Comparison of ENCODE assay signal across 17 cellular contexts in genomic region chr17:68518063-68518815, GRCh38. TPM values are rescaled to one million over a fixed set of nuclear protein-coding genes. Genes with fewer than 3 reads are reported as not detected.
DNase-seq lines count a peak whose midpoint lies in the region; ATAC-seq and TF ChIP-seq lines count a peak whose summit lies in the region.
"Had no signal": no experiment of that assay in that cellular context is flagged by ENCODE, and none has a peak within 500 bp of the region (broad histone marks: within the 10 kb centered on the region; RNA-seq: fewer than 3 reads in every experiment).

No MANE protein-coding gene starts in this region.

- DNase-seq in natural killer cell (no peak), activated B cell treated with CpG ODN at 0.5 μM for 24 hours (no peak), left colon (no peak), smooth muscle cell (lab: John Stamatoyannopoulos, UW; ENCODE audit: unreplicated experiment) (no peak), WERI-Rb-1 (no peak), NCI-H1694 treated with DMSO at 0.1 percent for 48 hours (lab: John Stamatoyannopoulos, UW) (no peak)
- no peak for DNase-seq in natural killer cell treated with Interleukin-12 subunit alpha and Interleukin-12 subunit beta and Interleukin-15 and Interleukin-18, amount 100 ng/mL, for 72 hours (ENCODE audit: low spot score)
- DNase-seq: DMS79, KBM-7, NCI-H1048, NCI-H146, NCI-H2107, NCI-H226, NCI-H526 treated with DMSO at 0.1 percent for 48 hours, OCI-M1 had no signal

- H3K27ac Mint-ChIP-seq in natural killer cell (peak overlapping the region; percentile 73 to 98), activated B cell treated with CpG ODN at 0.5 μM for 24 hours (peak overlapping the region; percentile 19)
- H3K27ac Mint-ChIP-seq in natural killer cell treated with Interleukin-12 subunit alpha and Interleukin-12 subunit beta and Interleukin-15 and Interleukin-18, amount 100 ng/mL, for 72 hours, result no peak overlapping the region
- H3K27ac Mint-ChIP-seq: B cell had no signal

- WGBS in smooth muscle cell (ENCODE audit: low lambda C conversion rate), result 96% methylated on average over 9 of the region's 9 CpGs

- H3K9me3 Mint-ChIP-seq in natural killer cell (no peaks in the 10 kb centered on the region), activated B cell treated with CpG ODN at 0.5 μM for 24 hours (no peaks in the 10 kb centered on the region)
- no peaks in the 10 kb centered on the region for H3K9me3 Mint-ChIP-seq in natural killer cell treated with Interleukin-12 subunit alpha and Interleukin-12 subunit beta and Interleukin-15 and Interleukin-18, amount 100 ng/mL, for 72 hours
- H3K9me3 Mint-ChIP-seq: CD4-positive, alpha-beta T cell had no signal

- no peaks in the 10 kb centered on the region for H3K9me3 ChIP-seq in smooth muscle cell (replicated peaks; ENCODE audit: low read depth)
- H3K9me3 ChIP-seq in WERI-Rb-1 (ENCODE audit: severe bottlenecking), result no peaks in the 10 kb centered on the region

- H3K79me2 ChIP-seq in smooth muscle cell (ENCODE audit: low read depth), result peaks cover 100% of the 10 kb centered on the region

- H3K27me3 ChIP-seq in smooth muscle cell (ENCODE audit: low read depth) (no peaks in the 10 kb centered on the region), WERI-Rb-1 (ENCODE audit: insufficient read depth, low read depth, severe bottlenecking) (no peaks in the 10 kb centered on the region)

- H3K4me3 Mint-ChIP-seq in natural killer cell (no peak overlapping the region), activated B cell treated with CpG ODN at 0.5 μM for 24 hours (no peak overlapping the region)
- H3K4me3 Mint-ChIP-seq in natural killer cell treated with Interleukin-12 subunit alpha and Interleukin-12 subunit beta and Interleukin-15 and Interleukin-18, amount 100 ng/mL, for 72 hours, result no peak overlapping the region
- H3K4me3 Mint-ChIP-seq: B cell; CD4-positive, alpha-beta T cell had no signal

- H4K20me1 ChIP-seq in smooth muscle cell (ENCODE audit: low read depth), result peaks cover 100% of the 10 kb centered on the region

- H3K4me3 ChIP-seq in smooth muscle cell, result no peak overlapping the region
- no peak overlapping the region for H3K4me3 ChIP-seq in WERI-Rb-1 (ENCODE audit: low read depth, low read length)

- H3K36me3 Mint-ChIP-seq in natural killer cell, result peaks cover 25% of the 10 kb centered on the region
- H3K36me3 Mint-ChIP-seq in natural killer cell treated with Interleukin-12 subunit alpha and Interleukin-12 subunit beta and Interleukin-15 and Interleukin-18, amount 100 ng/mL, for 72 hours, result peaks cover 37% of the 10 kb centered on the region
- H3K36me3 Mint-ChIP-seq in activated B cell treated with CpG ODN at 0.5 μM for 24 hours (ENCODE audit: low read depth), result peaks cover 71% of the 10 kb centered on the region

- peaks cover 3% of the 10 kb centered on the region for H3F3A ChIP-seq in smooth muscle cell (ENCODE audit: low read depth)

- H3K4me2 ChIP-seq in smooth muscle cell, result no peak overlapping the region

- H3K9ac ChIP-seq in smooth muscle cell (ENCODE audit: low read depth), result no peak overlapping the region

- no peak overlapping the region for H2AFZ ChIP-seq in smooth muscle cell (ENCODE audit: low read depth)

- H3K4me1 Mint-ChIP-seq in natural killer cell (peaks cover 64 to 68% of the 10 kb centered on the region in 2 donors), activated B cell treated with CpG ODN at 0.5 μM for 24 hours (peaks cover 38% of the 10 kb centered on the region)
- H3K4me1 Mint-ChIP-seq in natural killer cell treated with Interleukin-12 subunit alpha and Interleukin-12 subunit beta and Interleukin-15 and Interleukin-18, amount 100 ng/mL, for 72 hours (ENCODE audit: low read depth in 2 of 2), result peaks cover 56 to 59% of the 10 kb centered on the region in 2 donors

- H3K4me1 ChIP-seq in smooth muscle cell (ENCODE audit: low read depth), result peaks cover 12% of the 10 kb centered on the region

- intact Hi-C loops in natural killer cell (cut with micrococcal nuclease) (no loop called here), activated B cell treated with CpG ODN at 0.5 μM for 24 hours (cut with micrococcal nuclease) (loop anchor here (10.0 kb wide), 1 partner anchor 1273 kb away; the partner anchor contains the start of gene HELZ), left colon (cut with DNase I, micrococcal nuclease) (no loop called here)

- TF ChIP-seq CTCF in natural killer cell (IDR thresholded peaks at IDR 0.05), result no peak
- TF ChIP-seq CTCF in activated B cell treated with CpG ODN at 0.5 μM for 24 hours (IDR thresholded peaks at IDR 0.05), result no peak
- TF ChIP-seq CTCF in smooth muscle cell (IDR thresholded peaks at IDR 0.05; ENCODE audit: borderline replicate concordance, insufficient read depth, poor library complexity, severe bottlenecking), result no peak
- no peak for TF ChIP-seq CTCF in WERI-Rb-1 (IDR thresholded peaks at IDR 0.05; ENCODE audit: low read depth, low read length)

- H3K27ac ChIP-seq in smooth muscle cell (ENCODE audit: low read depth) (no peak overlapping the region), WERI-Rb-1 (no peak overlapping the region)

- H3K36me3 ChIP-seq in smooth muscle cell (ENCODE audit: low read depth) (peaks cover 10% of the 10 kb centered on the region), WERI-Rb-1 (peaks cover 75% of the 10 kb centered on the region)

- ATAC-seq in natural killer cell (peak in 1 of 3 donors; percentile 29), activated B cell treated with CpG ODN at 0.5 μM for 24 hours (ENCODE audit: low read depth) (no peak), left colon (peak; percentile 13)
- no peak for ATAC-seq in natural killer cell treated with Interleukin-12 subunit alpha and Interleukin-12 subunit beta and Interleukin-15 and Interleukin-18, amount 100 ng/mL, for 72 hours

- POLR2A ChIA-PET in activated B cell treated with CpG ODN at 0.5 μM for 24 hours (lab: Charles Lee), result interaction anchor here (0.5 to 1.9 kb wide), 2 partner anchors 20 to 810 kb away, joined by 3 to 5 read pairs; no protein-coding TSS in a partner anchor

- H3K27me3 Mint-ChIP-seq in natural killer cell (ENCODE audit: low read depth in 2 of 2), result no peaks in the 10 kb centered on the region
- H3K27me3 Mint-ChIP-seq in natural killer cell treated with Interleukin-12 subunit alpha and Interleukin-12 subunit beta and Interleukin-15 and Interleukin-18, amount 100 ng/mL, for 72 hours, result no peaks in the 10 kb centered on the region
- no peaks in the 10 kb centered on the region for H3K27me3 Mint-ChIP-seq in activated B cell treated with CpG ODN at 0.5 μM for 24 hours
- H3K27me3 Mint-ChIP-seq: B cell; CD4-positive, alpha-beta T cell had no signal

- CTCF ChIA-PET in activated B cell treated with CpG ODN at 0.5 μM for 24 hours (lab: Charles Lee), result no interaction called here

RNA-seq across cellular contexts. Expression of gene PRKAR1A, which starts 6.0 kb away (rescaled TPM):
- total RNA-seq in natural killer cell (100 to 1,000 TPM; 215 to 267 (median 234) TPM), activated B cell treated with CpG ODN at 0.5 μM for 24 hours (272 and 279 TPM in 2 replicates), left colon (100 to 1,000 TPM; 146 to 159 TPM), smooth muscle cell (340 and 393 TPM in 2 replicates)
- total RNA-seq in natural killer cell treated with Interleukin-12 subunit alpha and Interleukin-12 subunit beta and Interleukin-15 and Interleukin-18, amount 100 ng/mL, for 72 hours, result 100 to 1,000 TPM; 154 to 230 TPM
- polyA plus RNA-seq in smooth muscle cell, result 274 and 302 TPM in 2 replicates

Comparison
In these comparisons a context has a peak if more than half of its experiments do, and no peak if none do; other contexts are left out.
1. H3K27ac Mint-ChIP-seq: peak in natural killer cell (2 of 2) and activated B cell treated with CpG ODN at 0.5 μM for 24 hours (single experiment); none in natural killer cell treated with Interleukin-12 subunit alpha and Interleukin-12 subunit beta and Interleukin-15 and Interleukin-18, amount 100 ng/mL, for 72 hours (0 of 2).